Comparison of ENCODE assay signal across 1 cellular context in genomic region chr4:94490437-94490836, GRCh38.
TF ChIP-seq lines count a peak whose summit lies in the region.

No MANE protein-coding gene starts in this region.

TF ChIP-seq in K562, 482 proteins besides CTCF, POLR2A, EP300 and RAD21 (continued from another document):
- TF ChIP-seq, protein P1, sequence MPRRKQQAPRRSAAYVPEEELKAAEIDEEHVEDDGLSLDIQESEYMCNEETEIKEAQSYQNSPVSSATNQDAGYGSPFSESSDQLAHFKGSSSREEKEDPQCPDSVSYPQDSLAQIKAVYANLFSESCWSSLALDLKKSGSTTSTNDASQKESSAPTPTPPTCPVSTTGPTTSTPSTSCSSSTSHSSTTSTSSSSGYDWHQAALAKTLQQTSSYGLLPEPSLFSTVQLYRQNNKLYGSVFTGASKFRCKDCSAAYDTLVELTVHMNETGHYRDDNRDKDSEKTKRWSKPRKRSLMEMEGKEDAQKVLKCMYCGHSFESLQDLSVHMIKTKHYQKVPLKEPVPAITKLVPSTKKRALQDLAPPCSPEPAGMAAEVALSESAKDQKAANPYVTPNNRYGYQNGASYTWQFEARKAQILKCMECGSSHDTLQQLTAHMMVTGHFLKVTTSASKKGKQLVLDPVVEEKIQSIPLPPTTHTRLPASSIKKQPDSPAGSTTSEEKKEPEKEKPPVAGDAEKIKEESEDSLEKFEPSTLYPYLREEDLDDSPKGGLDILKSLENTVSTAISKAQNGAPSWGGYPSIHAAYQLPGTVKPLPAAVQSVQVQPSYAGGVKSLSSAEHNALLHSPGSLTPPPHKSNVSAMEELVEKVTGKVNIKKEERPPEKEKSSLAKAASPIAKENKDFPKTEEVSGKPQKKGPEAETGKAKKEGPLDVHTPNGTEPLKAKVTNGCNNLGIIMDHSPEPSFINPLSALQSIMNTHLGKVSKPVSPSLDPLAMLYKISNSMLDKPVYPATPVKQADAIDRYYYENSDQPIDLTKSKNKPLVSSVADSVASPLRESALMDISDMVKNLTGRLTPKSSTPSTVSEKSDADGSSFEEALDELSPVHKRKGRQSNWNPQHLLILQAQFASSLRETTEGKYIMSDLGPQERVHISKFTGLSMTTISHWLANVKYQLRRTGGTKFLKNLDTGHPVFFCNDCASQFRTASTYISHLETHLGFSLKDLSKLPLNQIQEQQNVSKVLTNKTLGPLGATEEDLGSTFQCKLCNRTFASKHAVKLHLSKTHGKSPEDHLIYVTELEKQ (CRISPR knock-in tag; IDR thresholded peaks at IDR 0.05) = no peak
- TF ChIP-seq GATA2 (CRISPR knock-in tag; IDR thresholded peaks at IDR 0.05) = no peak
- peak; percentile 90 for TF ChIP-seq ZNF316 (IDR thresholded peaks at IDR 0.05)
